ENCODE assay signal across 14 cellular contexts in genomic region chr9:128304151-128304970, GRCh38. TPM values are rescaled to one million over a fixed set of nuclear protein-coding genes. Genes with fewer than 3 reads are reported as not detected.
DNase-seq lines count a peak whose midpoint lies in the region; ATAC-seq and TF ChIP-seq lines count a peak whose summit lies in the region.
"Had no signal": no experiment of that assay in that cellular context is flagged by ENCODE, and none has a peak within 500 bp of the region (broad histone marks: within the 10 kb centered on the region; RNA-seq: fewer than 3 reads in every experiment).

No MANE protein-coding gene starts in this region.

- no peaks in the 10 kb centered on the region for H3K9me3 Mint-ChIP-seq in naive thymus-derived CD8-positive, alpha-beta T cell

- H4K20me1 ChIP-seq in SK-N-SH (ENCODE audit: insufficient read depth), result no peaks in the 10 kb centered on the region

- H3K27me3 Mint-ChIP-seq in naive thymus-derived CD8-positive, alpha-beta T cell, result no peaks in the 10 kb centered on the region
- H3K27me3 Mint-ChIP-seq in T-helper 17 cell, result no peaks in the 10 kb centered on the region

- ATAC-seq in SK-N-SH treated with all-trans-retinoic acid at 6 μM for 48 hours, result peak; percentile 6; the same call in 1 of the 3 replicates
- no peak for ATAC-seq in naive thymus-derived CD8-positive, alpha-beta T cell
- ATAC-seq in right lobe of liver, result no peak
- ATAC-seq in T-helper 17 cell, result no peak

- H3K4me1 Mint-ChIP-seq in naive thymus-derived CD8-positive, alpha-beta T cell, result peaks cover 0 to 2% (median 0%) of the 10 kb centered on the region in 4 donors
- H3K4me1 Mint-ChIP-seq in T-helper 17 cell, result peaks cover 6% of the 10 kb centered on the region

- TF ChIP-seq POLR2A in right lobe of liver (IDR thresholded peaks at IDR 0.05), result no peak

- H3K4me3 ChIP-seq in SK-N-SH (ENCODE audit: low read depth in 2 of 2, low read length in 1 of 2) (no peak overlapping the region), WERI-Rb-1 (ENCODE audit: low read depth, low read length) (no peak overlapping the region), right lobe of liver (no peak overlapping the region)
- H3K4me3 ChIP-seq: skin epidermis had no signal

- H2AFZ ChIP-seq in SK-N-SH (ENCODE audit: low read depth), result no peak overlapping the region

- H3K4me2 ChIP-seq in SK-N-SH, result no peak overlapping the region

- TF ChIP-seq CTCF in SK-N-SH (IDR thresholded peaks at IDR 0.05) (no peak), WERI-Rb-1 (IDR thresholded peaks at IDR 0.05; ENCODE audit: low read depth, low read length) (no peak), right lobe of liver (IDR thresholded peaks at IDR 0.05) (no peak)

- no peak for TF ChIP-seq EP300 in SK-N-SH (IDR thresholded peaks at IDR 0.05; ENCODE audit: borderline replicate concordance in 1 of 2, low read depth in 1 of 2, low read length in 1 of 2)

- no peaks in the 10 kb centered on the region for H3K9me2 ChIP-seq in SK-N-SH

- intact Hi-C loops in right lobe of liver (cut with DNase I), result no loop called here

- CTCF ChIA-PET in SK-N-SH (lab: Yijun Ruan, JAX), result interaction anchor here (1.0 to 4.3 kb wide), 4 partner anchors 9 to 111 kb away, joined by 3 to 15 read pairs (median 8); no protein-coding TSS in a partner anchor

- H3K9me3 ChIP-seq in SK-N-SH (no peaks in the 10 kb centered on the region), WERI-Rb-1 (ENCODE audit: severe bottlenecking) (no peaks in the 10 kb centered on the region), right lobe of liver (no peaks in the 10 kb centered on the region), T-helper 17 cell (ENCODE audit: control insufficient read depth, low read length, poor library complexity, severe bottlenecking) (no peaks in the 10 kb centered on the region)

- H3K4me3 Mint-ChIP-seq in naive thymus-derived CD8-positive, alpha-beta T cell, result no peak overlapping the region
- H3K4me3 Mint-ChIP-seq in T-helper 17 cell, result no peak overlapping the region

- TF ChIP-seq RAD21 in SK-N-SH (IDR thresholded peaks at IDR 0.05; ENCODE audit: low read length), result no peak

- 83% methylated on average over 9 of the region's 9 CpGs for WGBS in SK-N-SH (ENCODE audit: low lambda C conversion rate)
- WGBS in right lobe of liver (ENCODE audit: insufficient coverage, low coverage, low lambda C conversion rate, missing lambda C conversion rate), result 88% methylated on average over 9 of the region's 9 CpGs

- H3F3A ChIP-seq in SK-N-SH (replicated peaks; ENCODE audit: insufficient read depth), result peaks cover 40% of the 10 kb centered on the region

- no peaks in the 10 kb centered on the region for H3K79me2 ChIP-seq in SK-N-SH (ENCODE audit: insufficient read depth)

- DNase-seq in SK-N-SH, result no peak
- no peak for DNase-seq in WERI-Rb-1
- DNase-seq in naive thymus-derived CD8-positive, alpha-beta T cell, result no peak
- no peak for DNase-seq in right lobe of liver
- no peak for DNase-seq in T-helper 17 cell
- DNase-seq: activated T-cell treated with anti-CD3 and anti-CD28 coated beads, Interleukin-2, amount 50 U/mL, for 48 hours; anterior cingulate cortex; KG1; NCI-H1436 treated with DMSO at 0.1 percent for 48 hours; NCI-H446 treated with DMSO at 0.1 percent for 48 hours; T-helper 1 cell had no signal

- H3K4me1 ChIP-seq in SK-N-SH (ENCODE audit: control insufficient read depth in 1 of 2, insufficient read depth in 2 of 2, low read depth in 1 of 2, low read length in 1 of 2) (peaks cover 0 to 12% of the 10 kb centered on the region in 2 experiments; a peak in 1 of 4 replicates), right lobe of liver (no peaks in the 10 kb centered on the region)

- peak overlapping the region in 7 of 10 donors; percentile 23 to 72 (median 52) for H3K27ac Mint-ChIP-seq in naive thymus-derived CD8-positive, alpha-beta T cell
- H3K27ac Mint-ChIP-seq in T-helper 17 cell, result no peak overlapping the region

- H3K36me3 Mint-ChIP-seq in naive thymus-derived CD8-positive, alpha-beta T cell, result peaks cover 0 to 17% (median 2%) of the 10 kb centered on the region in 3 donors
- H3K36me3 Mint-ChIP-seq in T-helper 17 cell (ENCODE audit: low read depth), result peaks cover 2% of the 10 kb centered on the region

- H3K27me3 ChIP-seq in SK-N-SH (ENCODE audit: insufficient read depth), result no peaks in the 10 kb centered on the region
- H3K27me3 ChIP-seq in WERI-Rb-1 (ENCODE audit: insufficient read depth, low read depth, severe bottlenecking), result no peaks in the 10 kb centered on the region
- H3K27me3 ChIP-seq in right lobe of liver, result no peaks in the 10 kb centered on the region

- no peak overlapping the region for H3K9ac ChIP-seq in SK-N-SH

- no peak overlapping the region for H3K27ac ChIP-seq in SK-N-SH (ENCODE audit: low read depth in 2 of 2, low read length in 1 of 2)
- peak overlapping the region; percentile 51 for H3K27ac ChIP-seq in WERI-Rb-1
- no peak overlapping the region for H3K27ac ChIP-seq in right lobe of liver
- H3K27ac ChIP-seq: 22Rv1 had no signal

- POLR2A ChIA-PET in SK-N-SH (lab: Yijun Ruan, JAX), result interaction anchor here (0.6 to 1.5 kb wide), 5 partner anchors 8 to 277 kb away, joined by 3 to 5 read pairs (median 4); no protein-coding TSS in a partner anchor
- POLR2A ChIA-PET in naive thymus-derived CD8-positive, alpha-beta T cell (lab: Charles Lee), result interaction anchor here (1.0 kb wide), 1 partner anchor 525 kb away, joined by 3 read pairs; the partner anchor contains the start of gene SPOUT1

- peaks cover 6 to 9% of the 10 kb centered on the region in 2 experiments for H3K36me3 ChIP-seq in SK-N-SH (replicated peaks in 1 of 2; ENCODE audit: control insufficient read depth in 1 of 2, insufficient read depth in 2 of 2, low read length in 1 of 2)
- peaks cover 30% of the 10 kb centered on the region for H3K36me3 ChIP-seq in WERI-Rb-1
- H3K36me3 ChIP-seq in right lobe of liver, result peaks cover 0 to 9% (median 3%) of the 10 kb centered on the region in 4 donors

TF ChIP-seq in SK-N-SH treated with all-trans-retinoic acid at 6 μM for 48 hours, 23 proteins besides CTCF, POLR2A, EP300 and RAD21 (continues in another document):
- TF ChIP-seq GLIS3 (CRISPR knock-in tag; IDR thresholded peaks at IDR 0.05), result no peak
- TF ChIP-seq ZFP3 (CRISPR knock-in tag; IDR thresholded peaks at IDR 0.05), result no peak

TF ChIP-seq in SK-N-SH, 30 proteins besides CTCF, POLR2A, EP300 and RAD21 (continues in another document):
- no peak for TF ChIP-seq EZH2phosphoT487 (IDR thresholded peaks at IDR 0.05; ENCODE audit: borderline replicate concordance, low read depth)
- no peak for TF ChIP-seq ELF1 (IDR thresholded peaks at IDR 0.05)
- no peak for TF ChIP-seq NRF1 (IDR thresholded peaks at IDR 0.05; ENCODE audit: low read depth, low read length)
- no peak for TF ChIP-seq FOSL2 (IDR thresholded peaks at IDR 0.05; ENCODE audit: borderline replicate concordance, low read depth)
- TF ChIP-seq RCOR1 (IDR thresholded peaks at IDR 0.05; ENCODE audit: low read length), result no peak
- no peak for TF ChIP-seq RFX5 (IDR thresholded peaks at IDR 0.05; ENCODE audit: low read length)
- no peak for TF ChIP-seq SIN3A (IDR thresholded peaks at IDR 0.05; ENCODE audit: borderline replicate concordance, low read depth, low read length)
- no peak for TF ChIP-seq MXI1 (IDR thresholded peaks at IDR 0.05; ENCODE audit: low read depth, low read length)
- TF ChIP-seq GATA2 (CRISPR knock-in tag; IDR thresholded peaks at IDR 0.05), result no peak
- no peak for TF ChIP-seq TEAD4 (IDR thresholded peaks at IDR 0.05; ENCODE audit: borderline replicate concordance, insufficient read depth)

RNA-seq across cellular contexts. Expression of gene TRUB2, which starts 17.9 kb away (rescaled TPM):
- polyA plus RNA-seq in SK-N-SH (2012; rRNA removed), result 18.8 and 23.3 TPM in 2 replicates
- 10.6 and 17.0 TPM in 2 replicates for polyA plus RNA-seq in SK-N-SH (2012; cell fraction: cytosol; rRNA removed)
- 29.9 and 31.3 TPM in 2 replicates for polyA plus RNA-seq in SK-N-SH (2012; cell fraction: nucleus; rRNA removed)
- 10 to 100 TPM; 20.7 to 25.4 TPM for total RNA-seq in naive thymus-derived CD8-positive, alpha-beta T cell
- 10 to 100 TPM; 24.7 to 30.0 (median 28.9) TPM for polyA plus RNA-seq in naive thymus-derived CD8-positive, alpha-beta T cell
- 10 to 100 TPM; 16.7 to 35.5 (median 24.5) TPM for total RNA-seq in right lobe of liver
- 1 to 10 TPM; 8.5 to 9.9 TPM for total RNA-seq in T-helper 17 cell

RNA-seq across cellular contexts. Expression of gene COQ4, which starts 18.3 kb away (rescaled TPM):
- 54.7 and 57.2 TPM in 2 replicates for polyA plus RNA-seq in SK-N-SH (2012; rRNA removed)
- 28.0 and 36.9 TPM in 2 replicates for polyA plus RNA-seq in SK-N-SH (2012; cell fraction: cytosol; rRNA removed)
- polyA plus RNA-seq in SK-N-SH (2012; cell fraction: nucleus; rRNA removed), result 152 and 171 TPM in 2 replicates
- 10 to 100 TPM; 45.6 to 46.5 TPM for total RNA-seq in naive thymus-derived CD8-positive, alpha-beta T cell
- 10 to 100 TPM; 26.4 to 43.4 (median 33.4) TPM for polyA plus RNA-seq in naive thymus-derived CD8-positive, alpha-beta T cell
- total RNA-seq in right lobe of liver (10 to 100 TPM; 22.3 to 67.5 (median 30.3) TPM), T-helper 17 cell (10 to 100 TPM; 35.8 to 36.7 TPM)

RNA-seq across cellular contexts. Expression of gene SWI5, which starts 28.3 kb away (rescaled TPM):
- 84.1 and 89.7 TPM in 2 replicates for polyA plus RNA-seq in SK-N-SH (2012; rRNA removed)
- polyA plus RNA-seq in SK-N-SH (2012; cell fraction: cytosol; rRNA removed), result 63.4 and 76.6 TPM in 2 replicates
- 27.7 and 32.2 TPM in 2 replicates for polyA plus RNA-seq in SK-N-SH (2012; cell fraction: nucleus; rRNA removed)
- total RNA-seq in naive thymus-derived CD8-positive, alpha-beta T cell, result 10 to 100 TPM; 11.7 to 12.1 TPM
- 10 to 100 TPM; 33.5 to 46.8 (median 34.3) TPM for polyA plus RNA-seq in naive thymus-derived CD8-positive, alpha-beta T cell
- 10 to 100 TPM; 10.8 to 17.3 (median 14.3) TPM for total RNA-seq in right lobe of liver
- 10 to 100 TPM in 1 of 2 donors, 1 to 10 TPM in 1; 6.1 to 10.3 TPM for total RNA-seq in T-helper 17 cell

RNA-seq across cellular contexts. Expression of gene GOLGA2, which starts 28.6 kb away (rescaled TPM):
- polyA plus RNA-seq in SK-N-SH (2012; rRNA removed), result 103 and 120 TPM in 2 replicates
- polyA plus RNA-seq in SK-N-SH (2012; cell fraction: cytosol; rRNA removed), result 84.7 and 98.3 TPM in 2 replicates
- polyA plus RNA-seq in SK-N-SH (2012; cell fraction: nucleus; rRNA removed), result 156 and 170 TPM in 2 replicates
- 10 to 100 TPM; 57.4 to 64.7 TPM for total RNA-seq in naive thymus-derived CD8-positive, alpha-beta T cell
- 1 to 10 TPM; 4.7 to 7.4 (median 6.2) TPM for polyA plus RNA-seq in naive thymus-derived CD8-positive, alpha-beta T cell
- 10 to 100 TPM; 25.0 to 53.0 (median 35.5) TPM for total RNA-seq in right lobe of liver
- 10 to 100 TPM; 50.0 to 60.5 TPM for total RNA-seq in T-helper 17 cell

RNA-seq across cellular contexts. Expression of gene SLC27A4, which starts 36.0 kb away (rescaled TPM):
- polyA plus RNA-seq in SK-N-SH (2012; rRNA removed), result 17.9 and 24.1 TPM in 2 replicates
- 10.2 and 15.9 TPM in 2 replicates for polyA plus RNA-seq in SK-N-SH (2012; cell fraction: cytosol; rRNA removed)
- polyA plus RNA-seq in SK-N-SH (2012; cell fraction: nucleus; rRNA removed), result 31.8 and 41.7 TPM in 2 replicates
- total RNA-seq in naive thymus-derived CD8-positive, alpha-beta T cell, result 10 to 100 TPM; 13.1 to 13.5 TPM
- 1 to 10 TPM; 5.0 to 7.0 (median 6.3) TPM for polyA plus RNA-seq in naive thymus-derived CD8-positive, alpha-beta T cell
- total RNA-seq in right lobe of liver, result 10 to 100 TPM; 15.8 to 97.3 (median 24.1) TPM
- 1 to 10 TPM; 8.2 to 8.3 TPM for total RNA-seq in T-helper 17 cell
